In genomic region chr15:38074029-38074428, GRCh38 we compare ENCODE assay signal across 10 cellular contexts.
DNase-seq lines count a peak whose midpoint lies in the region; ATAC-seq and TF ChIP-seq lines count a peak whose summit lies in the region.
"Had no signal": no experiment of that assay in that cellular context is flagged by ENCODE, and none has a peak within 500 bp of the region (broad histone marks: within the 10 kb centered on the region; RNA-seq: fewer than 3 reads in every experiment).

No MANE protein-coding gene starts in this region.

- peaks cover 55% of the 10 kb centered on the region for H3K4me1 Mint-ChIP-seq in HFFc6 (ENCODE audit: low read depth)
- peaks cover 53% of the 10 kb centered on the region for H3K4me1 Mint-ChIP-seq in activated naive CD8-positive, alpha-beta T cell treated with anti-CD3 and anti-CD28 coated beads, Interleukin-2, amount 50 U/mL, for 24 hours

- no peak for DNase-seq in HFFc6
- DNase-seq in astrocyte of the spinal cord (ENCODE audit: low read depth, low spot score) = peak; percentile 23
- DNase-seq in left lung = no peak
- DNase-seq in stomach = no peak
- DNase-seq in activated naive CD8-positive, alpha-beta T cell treated with anti-CD3 and anti-CD28 coated beads, Interleukin-2, amount 50 U/mL, for 24 hours = no peak
- no peak for DNase-seq in stimulated activated naive CD4-positive, alpha-beta T cell treated with Interleukin-2 at 50 U/mL for 16 hours (lab: John Stamatoyannopoulos, UW)
- DNase-seq: NCI-H2029 treated with DMSO at 0.1 percent for 48 hours; stimulated activated CD4-positive, alpha-beta T cell treated with anti-CD3 and anti-CD28 coated beads, Interleukin-4, amount 100 ng/mL, for 4 hours had no signal

- intact Hi-C loops in left lung (cut with DNase I) = loop anchor here in 1 of 2 donors (5.0 kb wide), 1 partner anchor 178 kb away; the partner anchor contains the start of gene SPRED1
- intact Hi-C loops in stomach (cut with DNase I; ENCODE audit: low total_unique reads) = no loop called here

- peaks cover 19 to 51% of the 10 kb centered on the region in 2 donors for H3K4me1 ChIP-seq in left lung
- H3K4me1 ChIP-seq in stomach = peaks cover 23 to 44% (median 33%) of the 10 kb centered on the region in 4 donors

- H3K9me3 ChIP-seq in left lung (no peaks in the 10 kb centered on the region), stomach (no peaks in the 10 kb centered on the region)

- no peaks in the 10 kb centered on the region for H3K36me3 ChIP-seq in left lung
- no peaks in the 10 kb centered on the region for H3K36me3 ChIP-seq in stomach

- no peaks in the 10 kb centered on the region for H3K36me3 Mint-ChIP-seq in HFFc6 (ENCODE audit: low read depth)
- H3K36me3 Mint-ChIP-seq in activated naive CD8-positive, alpha-beta T cell treated with anti-CD3 and anti-CD28 coated beads, Interleukin-2, amount 50 U/mL, for 24 hours (ENCODE audit: low read depth) = peaks cover 2% of the 10 kb centered on the region

- no peaks in the 10 kb centered on the region for H3K9me3 Mint-ChIP-seq in HFFc6
- H3K9me3 Mint-ChIP-seq in activated naive CD8-positive, alpha-beta T cell treated with anti-CD3 and anti-CD28 coated beads, Interleukin-2, amount 50 U/mL, for 24 hours = no peaks in the 10 kb centered on the region

- TF ChIP-seq EP300 in stomach (IDR thresholded peaks at IDR 0.05) = no peak

- H3K4me3 ChIP-seq in astrocyte of the spinal cord (ENCODE audit: low read depth, low read length) (no peak overlapping the region), left lung (no peak overlapping the region), stomach (no peak overlapping the region)

- no peak for TF ChIP-seq POLR2A in stomach (IDR thresholded peaks at IDR 0.05)

- ATAC-seq in left lung (no peak), HG02798 (IDR thresholded peaks at IDR 0.05; ENCODE audit: poor library complexity, unreplicated experiment) (no peak), HG03095 (IDR thresholded peaks at IDR 0.05; ENCODE audit: unreplicated experiment) (no peak)
- ATAC-seq in activated naive CD8-positive, alpha-beta T cell treated with anti-CD3 and anti-CD28 coated beads, Interleukin-2, amount 50 U/mL, for 24 hours = no peak

- 57 to 66% (median 64%) methylated on average over 5 of the region's 5 CpGs for WGBS in stomach, 5 donors

- TF ChIP-seq CTCF in HFFc6 (IDR thresholded peaks at IDR 0.05) = no peak
- no peak for TF ChIP-seq CTCF in astrocyte of the spinal cord (IDR thresholded peaks at IDR 0.05; ENCODE audit: low read depth, low read length)
- TF ChIP-seq CTCF in left lung (IDR thresholded peaks at IDR 0.05) = no peak
- TF ChIP-seq CTCF in stomach (IDR thresholded peaks at IDR 0.05) = no peak

- H3K27me3 Mint-ChIP-seq in HFFc6 (ENCODE audit: insufficient read depth) = no peaks in the 10 kb centered on the region; the same call in 1 of the 2 replicates
- peaks cover 51% of the 10 kb centered on the region for H3K27me3 Mint-ChIP-seq in activated naive CD8-positive, alpha-beta T cell treated with anti-CD3 and anti-CD28 coated beads, Interleukin-2, amount 50 U/mL, for 24 hours

- in situ Hi-C loops in astrocyte of the spinal cord (cut with HindIII; ENCODE audit: low sequenced_read_pairs) = no loop called here

- H3K27ac Mint-ChIP-seq in HFFc6 = peak overlapping the region; percentile 98; the same call in 1 of the 2 replicates
- no peak overlapping the region for H3K27ac Mint-ChIP-seq in activated naive CD8-positive, alpha-beta T cell treated with anti-CD3 and anti-CD28 coated beads, Interleukin-2, amount 50 U/mL, for 24 hours

- peak overlapping the region; percentile 89 for H3K4me3 Mint-ChIP-seq in HFFc6
- no peak overlapping the region for H3K4me3 Mint-ChIP-seq in activated naive CD8-positive, alpha-beta T cell treated with anti-CD3 and anti-CD28 coated beads, Interleukin-2, amount 50 U/mL, for 24 hours

- peak overlapping the region; percentile 91 to 96 for H3K27ac ChIP-seq in left lung
- peak overlapping the region in 4 of 5 donors; percentile 81 to 93 (median 87) for H3K27ac ChIP-seq in stomach

- peaks cover 0 to 11% of the 10 kb centered on the region in 2 donors for H3K27me3 ChIP-seq in left lung
- no peaks in the 10 kb centered on the region for H3K27me3 ChIP-seq in stomach
